ENCODE assay signal across 1 cellular context in the genomic region with DNA sequence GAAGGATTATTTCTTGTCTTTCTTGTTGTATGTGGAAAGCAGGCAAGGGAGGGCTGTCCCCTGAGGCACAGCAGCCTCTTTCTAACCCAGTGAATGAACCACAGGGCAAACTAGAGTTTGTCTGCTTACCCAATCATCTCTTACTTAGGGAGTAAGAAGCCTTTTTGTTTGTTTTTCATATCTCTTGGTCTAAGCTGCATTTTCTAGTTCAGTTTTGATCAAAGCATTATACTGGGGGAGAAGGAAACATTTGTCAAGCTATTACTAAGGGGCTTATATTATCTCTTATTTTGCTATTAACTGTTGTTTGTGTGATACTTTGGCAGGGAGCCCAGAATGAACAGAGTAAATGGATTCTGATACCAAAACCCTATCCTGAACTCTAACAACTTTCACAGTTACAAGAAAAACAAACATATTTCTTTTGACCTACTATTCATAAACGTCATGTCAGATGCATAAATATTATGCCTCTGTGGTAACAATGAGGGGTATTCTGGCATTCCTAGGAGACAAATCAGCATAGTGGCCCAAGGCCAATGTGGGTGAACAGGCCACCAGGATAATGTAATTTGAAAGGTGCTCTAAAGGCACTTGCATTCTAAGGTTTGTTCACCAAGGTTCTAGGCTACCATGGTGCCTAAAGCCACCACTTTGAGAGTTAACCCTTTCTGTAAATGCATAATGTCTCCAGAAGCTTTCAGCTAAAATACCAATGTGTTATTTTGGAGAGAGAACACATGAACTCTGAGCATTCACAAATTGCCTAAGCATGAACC.
TF ChIP-seq lines count a peak whose summit lies in the region.

No MANE protein-coding gene starts in this region.

TF ChIP-seq in HEK293, 187 proteins besides CTCF, POLR2A, EP300 and RAD21 (continued from another document and continues in another):
- TF ChIP-seq SP2 (tag by site-specific recombination; IDR thresholded peaks at IDR 0.05) (peak; percentile 7; the same call in 1 of the 2 replicates), ZNF521 (tag by site-specific recombination; IDR thresholded peaks at IDR 0.05) (no peak), ZNF707 (tag by site-specific recombination; IDR thresholded peaks at IDR 0.05) (no peak), ZFP37 (tag by site-specific recombination; IDR thresholded peaks at IDR 0.05) (no peak), MYNN (tag by site-specific recombination; IDR thresholded peaks at IDR 0.05; ENCODE audit: borderline replicate concordance) (no peak), ZNF596 (tag by site-specific recombination; IDR thresholded peaks at IDR 0.05) (no peak), ZNF266 (tag by site-specific recombination; IDR thresholded peaks at IDR 0.05; ENCODE audit: low read depth) (no peak), ZNF184 (tag by site-specific recombination; IDR thresholded peaks at IDR 0.05) (no peak), EGR2 (tag by site-specific recombination; IDR thresholded peaks at IDR 0.05; ENCODE audit: low read depth) (no peak), ZNF830 (tag by site-specific recombination; IDR thresholded peaks at IDR 0.05; ENCODE audit: low read depth) (no peak), ZNF311 (tag by site-specific recombination; IDR thresholded peaks at IDR 0.05; ENCODE audit: borderline replicate concordance) (no peak), ZNF777 (tag by site-specific recombination; IDR thresholded peaks at IDR 0.05; ENCODE audit: borderline replicate concordance) (no peak), ZNF654 (tag by site-specific recombination; IDR thresholded peaks at IDR 0.05; ENCODE audit: low read depth) (no peak), ZNF121 (tag by site-specific recombination; IDR thresholded peaks at IDR 0.05) (no peak), ZNF664 (tag by site-specific recombination; IDR thresholded peaks at IDR 0.05) (no peak), SP7 (tag by site-specific recombination; IDR thresholded peaks at IDR 0.05) (0 out of 2 replicates have a peak, but pooled peaks have one; percentile 37), ZNF677 (tag by site-specific recombination; IDR thresholded peaks at IDR 0.05) (no peak), ZNF510 (tag by site-specific recombination; IDR thresholded peaks at IDR 0.05; ENCODE audit: insufficient replicate concordance) (no peak), ZNF416 (tag by site-specific recombination; IDR thresholded peaks at IDR 0.05) (no peak), ZSCAN23 (tag by site-specific recombination; IDR thresholded peaks at IDR 0.05) (no peak), MZF1 (tag by site-specific recombination; IDR thresholded peaks at IDR 0.05; ENCODE audit: borderline replicate concordance) (peak; percentile 58), ZNF560 (tag by site-specific recombination; IDR thresholded peaks at IDR 0.05; ENCODE audit: borderline replicate concordance) (no peak), ZNF350 (tag by site-specific recombination; IDR thresholded peaks at IDR 0.05) (peak; percentile 38; the same call in 1 of the 2 replicates), BCL11A (tag by site-specific recombination; IDR thresholded peaks at IDR 0.05; ENCODE audit: low read depth) (no peak; the same call in 1 of the 2 replicates), ZNF76 (tag by site-specific recombination; IDR thresholded peaks at IDR 0.05; ENCODE audit: borderline replicate concordance, low read depth) (no peak), ZNF843 (tag by site-specific recombination; IDR thresholded peaks at IDR 0.05) (peak; percentile 90), ZNF157 (tag by site-specific recombination; IDR thresholded peaks at IDR 0.05) (no peak), ZNF112 (tag by site-specific recombination; IDR thresholded peaks at IDR 0.05) (no peak), ZNF292 (tag by site-specific recombination; IDR thresholded peaks at IDR 0.05; ENCODE audit: borderline replicate concordance, low read depth) (no peak), ZNF701 (tag by site-specific recombination; IDR thresholded peaks at IDR 0.05) (no peak), KLF16 (tag by site-specific recombination; IDR thresholded peaks at IDR 0.05) (0 out of 2 replicates have a peak, but pooled peaks have one; percentile 26), ZNF19 (tag by site-specific recombination; IDR thresholded peaks at IDR 0.05; ENCODE audit: low read depth) (no peak), ZNF140 (tag by site-specific recombination; IDR thresholded peaks at IDR 0.05) (no peak), GLIS1 (tag by site-specific recombination; IDR thresholded peaks at IDR 0.05) (no peak), ZNF155 (tag by site-specific recombination; IDR thresholded peaks at IDR 0.05) (no peak), ZBTB48 (tag by site-specific recombination; IDR thresholded peaks at IDR 0.05) (no peak), SALL2 (tag by site-specific recombination; IDR thresholded peaks at IDR 0.05; ENCODE audit: borderline replicate concordance) (no peak)
- TF ChIP-seq, protein P1, sequence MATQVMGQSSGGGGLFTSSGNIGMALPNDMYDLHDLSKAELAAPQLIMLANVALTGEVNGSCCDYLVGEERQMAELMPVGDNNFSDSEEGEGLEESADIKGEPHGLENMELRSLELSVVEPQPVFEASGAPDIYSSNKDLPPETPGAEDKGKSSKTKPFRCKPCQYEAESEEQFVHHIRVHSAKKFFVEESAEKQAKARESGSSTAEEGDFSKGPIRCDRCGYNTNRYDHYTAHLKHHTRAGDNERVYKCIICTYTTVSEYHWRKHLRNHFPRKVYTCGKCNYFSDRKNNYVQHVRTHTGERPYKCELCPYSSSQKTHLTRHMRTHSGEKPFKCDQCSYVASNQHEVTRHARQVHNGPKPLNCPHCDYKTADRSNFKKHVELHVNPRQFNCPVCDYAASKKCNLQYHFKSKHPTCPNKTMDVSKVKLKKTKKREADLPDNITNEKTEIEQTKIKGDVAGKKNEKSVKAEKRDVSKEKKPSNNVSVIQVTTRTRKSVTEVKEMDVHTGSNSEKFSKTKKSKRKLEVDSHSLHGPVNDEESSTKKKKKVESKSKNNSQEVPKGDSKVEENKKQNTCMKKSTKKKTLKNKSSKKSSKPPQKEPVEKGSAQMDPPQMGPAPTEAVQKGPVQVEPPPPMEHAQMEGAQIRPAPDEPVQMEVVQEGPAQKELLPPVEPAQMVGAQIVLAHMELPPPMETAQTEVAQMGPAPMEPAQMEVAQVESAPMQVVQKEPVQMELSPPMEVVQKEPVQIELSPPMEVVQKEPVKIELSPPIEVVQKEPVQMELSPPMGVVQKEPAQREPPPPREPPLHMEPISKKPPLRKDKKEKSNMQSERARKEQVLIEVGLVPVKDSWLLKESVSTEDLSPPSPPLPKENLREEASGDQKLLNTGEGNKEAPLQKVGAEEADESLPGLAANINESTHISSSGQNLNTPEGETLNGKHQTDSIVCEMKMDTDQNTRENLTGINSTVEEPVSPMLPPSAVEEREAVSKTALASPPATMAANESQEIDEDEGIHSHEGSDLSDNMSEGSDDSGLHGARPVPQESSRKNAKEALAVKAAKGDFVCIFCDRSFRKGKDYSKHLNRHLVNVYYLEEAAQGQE (tag by site-specific recombination; IDR thresholded peaks at IDR 0.05) = no peak
- TF ChIP-seq, protein P2, sequence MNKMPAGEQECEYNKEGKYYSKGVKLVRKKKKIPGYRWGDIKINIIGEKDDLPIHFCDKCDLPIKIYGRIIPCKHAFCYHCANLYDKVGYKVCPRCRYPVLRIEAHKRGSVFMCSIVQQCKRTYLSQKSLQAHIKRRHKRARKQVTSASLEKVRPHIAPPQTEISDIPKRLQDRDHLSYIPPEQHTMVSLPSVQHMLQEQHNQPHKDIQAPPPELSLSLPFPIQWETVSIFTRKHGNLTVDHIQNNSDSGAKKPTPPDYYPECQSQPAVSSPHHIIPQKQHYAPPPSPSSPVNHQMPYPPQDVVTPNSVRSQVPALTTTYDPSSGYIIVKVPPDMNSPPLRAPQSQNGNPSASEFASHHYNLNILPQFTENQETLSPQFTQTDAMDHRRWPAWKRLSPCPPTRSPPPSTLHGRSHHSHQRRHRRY (tag by site-specific recombination; IDR thresholded peaks at IDR 0.05) = no peak
- TF ChIP-seq, protein P3, sequence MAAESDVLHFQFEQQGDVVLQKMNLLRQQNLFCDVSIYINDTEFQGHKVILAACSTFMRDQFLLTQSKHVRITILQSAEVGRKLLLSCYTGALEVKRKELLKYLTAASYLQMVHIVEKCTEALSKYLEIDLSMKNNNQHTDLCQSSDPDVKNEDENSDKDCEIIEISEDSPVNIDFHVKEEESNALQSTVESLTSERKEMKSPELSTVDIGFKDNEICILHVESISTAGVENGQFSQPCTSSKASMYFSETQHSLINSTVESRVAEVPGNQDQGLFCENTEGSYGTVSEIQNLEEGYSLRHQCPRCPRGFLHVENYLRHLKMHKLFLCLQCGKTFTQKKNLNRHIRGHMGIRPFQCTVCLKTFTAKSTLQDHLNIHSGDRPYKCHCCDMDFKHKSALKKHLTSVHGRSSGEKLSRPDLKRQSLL (tag by site-specific recombination; IDR thresholded peaks at IDR 0.05) = no peak
- TF ChIP-seq, protein P4, sequence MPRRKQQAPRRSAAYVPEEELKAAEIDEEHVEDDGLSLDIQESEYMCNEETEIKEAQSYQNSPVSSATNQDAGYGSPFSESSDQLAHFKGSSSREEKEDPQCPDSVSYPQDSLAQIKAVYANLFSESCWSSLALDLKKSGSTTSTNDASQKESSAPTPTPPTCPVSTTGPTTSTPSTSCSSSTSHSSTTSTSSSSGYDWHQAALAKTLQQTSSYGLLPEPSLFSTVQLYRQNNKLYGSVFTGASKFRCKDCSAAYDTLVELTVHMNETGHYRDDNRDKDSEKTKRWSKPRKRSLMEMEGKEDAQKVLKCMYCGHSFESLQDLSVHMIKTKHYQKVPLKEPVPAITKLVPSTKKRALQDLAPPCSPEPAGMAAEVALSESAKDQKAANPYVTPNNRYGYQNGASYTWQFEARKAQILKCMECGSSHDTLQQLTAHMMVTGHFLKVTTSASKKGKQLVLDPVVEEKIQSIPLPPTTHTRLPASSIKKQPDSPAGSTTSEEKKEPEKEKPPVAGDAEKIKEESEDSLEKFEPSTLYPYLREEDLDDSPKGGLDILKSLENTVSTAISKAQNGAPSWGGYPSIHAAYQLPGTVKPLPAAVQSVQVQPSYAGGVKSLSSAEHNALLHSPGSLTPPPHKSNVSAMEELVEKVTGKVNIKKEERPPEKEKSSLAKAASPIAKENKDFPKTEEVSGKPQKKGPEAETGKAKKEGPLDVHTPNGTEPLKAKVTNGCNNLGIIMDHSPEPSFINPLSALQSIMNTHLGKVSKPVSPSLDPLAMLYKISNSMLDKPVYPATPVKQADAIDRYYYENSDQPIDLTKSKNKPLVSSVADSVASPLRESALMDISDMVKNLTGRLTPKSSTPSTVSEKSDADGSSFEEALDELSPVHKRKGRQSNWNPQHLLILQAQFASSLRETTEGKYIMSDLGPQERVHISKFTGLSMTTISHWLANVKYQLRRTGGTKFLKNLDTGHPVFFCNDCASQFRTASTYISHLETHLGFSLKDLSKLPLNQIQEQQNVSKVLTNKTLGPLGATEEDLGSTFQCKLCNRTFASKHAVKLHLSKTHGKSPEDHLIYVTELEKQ (tag by site-specific recombination; IDR thresholded peaks at IDR 0.05; ENCODE audit: borderline replicate concordance) = no peak
- TF ChIP-seq, protein P5, sequence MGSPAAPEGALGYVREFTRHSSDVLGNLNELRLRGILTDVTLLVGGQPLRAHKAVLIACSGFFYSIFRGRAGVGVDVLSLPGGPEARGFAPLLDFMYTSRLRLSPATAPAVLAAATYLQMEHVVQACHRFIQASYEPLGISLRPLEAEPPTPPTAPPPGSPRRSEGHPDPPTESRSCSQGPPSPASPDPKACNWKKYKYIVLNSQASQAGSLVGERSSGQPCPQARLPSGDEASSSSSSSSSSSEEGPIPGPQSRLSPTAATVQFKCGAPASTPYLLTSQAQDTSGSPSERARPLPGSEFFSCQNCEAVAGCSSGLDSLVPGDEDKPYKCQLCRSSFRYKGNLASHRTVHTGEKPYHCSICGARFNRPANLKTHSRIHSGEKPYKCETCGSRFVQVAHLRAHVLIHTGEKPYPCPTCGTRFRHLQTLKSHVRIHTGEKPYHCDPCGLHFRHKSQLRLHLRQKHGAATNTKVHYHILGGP (tag by site-specific recombination; IDR thresholded peaks at IDR 0.05) = peak; percentile 37; the same call in 1 of the 2 replicates
- TF ChIP-seq, protein P6, sequence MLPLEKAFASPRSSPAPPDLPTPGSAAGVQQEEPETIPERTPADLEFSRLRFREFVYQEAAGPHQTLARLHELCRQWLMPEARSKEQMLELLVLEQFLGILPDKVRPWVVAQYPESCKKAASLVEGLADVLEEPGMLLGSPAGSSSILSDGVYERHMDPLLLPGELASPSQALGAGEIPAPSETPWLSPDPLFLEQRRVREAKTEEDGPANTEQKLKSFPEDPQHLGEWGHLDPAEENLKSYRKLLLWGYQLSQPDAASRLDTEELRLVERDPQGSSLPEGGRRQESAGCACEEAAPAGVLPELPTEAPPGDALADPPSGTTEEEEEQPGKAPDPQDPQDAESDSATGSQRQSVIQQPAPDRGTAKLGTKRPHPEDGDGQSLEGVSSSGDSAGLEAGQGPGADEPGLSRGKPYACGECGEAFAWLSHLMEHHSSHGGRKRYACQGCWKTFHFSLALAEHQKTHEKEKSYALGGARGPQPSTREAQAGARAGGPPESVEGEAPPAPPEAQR (tag by site-specific recombination; IDR thresholded peaks at IDR 0.05) = no peak
- TF ChIP-seq, protein P7, sequence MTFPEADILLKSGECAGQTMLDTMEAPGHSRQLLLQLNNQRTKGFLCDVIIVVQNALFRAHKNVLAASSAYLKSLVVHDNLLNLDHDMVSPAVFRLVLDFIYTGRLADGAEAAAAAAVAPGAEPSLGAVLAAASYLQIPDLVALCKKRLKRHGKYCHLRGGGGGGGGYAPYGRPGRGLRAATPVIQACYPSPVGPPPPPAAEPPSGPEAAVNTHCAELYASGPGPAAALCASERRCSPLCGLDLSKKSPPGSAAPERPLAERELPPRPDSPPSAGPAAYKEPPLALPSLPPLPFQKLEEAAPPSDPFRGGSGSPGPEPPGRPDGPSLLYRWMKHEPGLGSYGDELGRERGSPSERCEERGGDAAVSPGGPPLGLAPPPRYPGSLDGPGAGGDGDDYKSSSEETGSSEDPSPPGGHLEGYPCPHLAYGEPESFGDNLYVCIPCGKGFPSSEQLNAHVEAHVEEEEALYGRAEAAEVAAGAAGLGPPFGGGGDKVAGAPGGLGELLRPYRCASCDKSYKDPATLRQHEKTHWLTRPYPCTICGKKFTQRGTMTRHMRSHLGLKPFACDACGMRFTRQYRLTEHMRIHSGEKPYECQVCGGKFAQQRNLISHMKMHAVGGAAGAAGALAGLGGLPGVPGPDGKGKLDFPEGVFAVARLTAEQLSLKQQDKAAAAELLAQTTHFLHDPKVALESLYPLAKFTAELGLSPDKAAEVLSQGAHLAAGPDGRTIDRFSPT (tag by site-specific recombination; IDR thresholded peaks at IDR 0.05) = no peak
- TF ChIP-seq, protein P8, sequence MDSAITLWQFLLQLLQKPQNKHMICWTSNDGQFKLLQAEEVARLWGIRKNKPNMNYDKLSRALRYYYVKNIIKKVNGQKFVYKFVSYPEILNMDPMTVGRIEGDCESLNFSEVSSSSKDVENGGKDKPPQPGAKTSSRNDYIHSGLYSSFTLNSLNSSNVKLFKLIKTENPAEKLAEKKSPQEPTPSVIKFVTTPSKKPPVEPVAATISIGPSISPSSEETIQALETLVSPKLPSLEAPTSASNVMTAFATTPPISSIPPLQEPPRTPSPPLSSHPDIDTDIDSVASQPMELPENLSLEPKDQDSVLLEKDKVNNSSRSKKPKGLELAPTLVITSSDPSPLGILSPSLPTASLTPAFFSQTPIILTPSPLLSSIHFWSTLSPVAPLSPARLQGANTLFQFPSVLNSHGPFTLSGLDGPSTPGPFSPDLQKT (IDR thresholded peaks at IDR 0.05; ENCODE audit: borderline replicate concordance, low read depth, low read length) = no peak
